25 cellular contexts compared by ENCODE assay signal in genomic region chr3:155431856-155432570, GRCh38.
DNase-seq lines count a peak whose midpoint lies in the region; ATAC-seq, FAIRE-seq and TF ChIP-seq lines count a peak whose summit lies in the region.
"Had no signal": no experiment of that assay in that cellular context is flagged by ENCODE, and none has a peak within 500 bp of the region (broad histone marks: within the 10 kb centered on the region; RNA-seq: fewer than 3 reads in every experiment).

No MANE protein-coding gene starts in this region.

- peak; percentile 8 for DNase-seq in GM12865 (ENCODE audit: low read depth)
- peak; percentile 34 for DNase-seq in MV-4-11 (lab: John Stamatoyannopoulos, UW)
- DNase-seq in esophagus muscularis mucosa (ENCODE audit: extremely low spot score): peak; percentile 62
- no peak for DNase-seq in D721Med (ENCODE audit: insufficient read length, low spot score)
- DNase-seq in activated effector memory CD4-positive, alpha-beta T cell treated with anti-CD3 and anti-CD28 coated beads, Interleukin-2, amount 50 U/mL, for 16 hours: no peak
- DNase-seq: CD4-positive, alpha-beta T cell; H9; Kasumi-1; NCI-H1092; NCI-H1417 treated with DMSO at 0.1 percent for 48 hours; NCI-H1694 treated with DMSO at 0.1 percent for 48 hours; NCI-H2081; NCI-H2227 treated with DMSO at 0.1 percent for 48 hours; NCI-H526 treated with DMSO at 0.1 percent for 48 hours; SJCRH30; T-helper 2 cell had no signal

- no peaks in the 10 kb centered on the region for H3K36me3 ChIP-seq in esophagus muscularis mucosa
- H3K36me3 ChIP-seq: BLaER1 treated with 17β-estradiol and CSF1 and Interleukin-3, amounts not matched to agents 10 nM and 100 nM; SJCRH30 had no signal

- intact Hi-C loops in esophagus muscularis mucosa (cut with DNase I): no loop called here

- no peak for TF ChIP-seq CTCF in GM12865 (IDR thresholded peaks at IDR 0.05; ENCODE audit: insufficient read depth, low read depth, low read length, missing control alignments)
- no peak for TF ChIP-seq CTCF in esophagus muscularis mucosa (IDR thresholded peaks at IDR 0.05)
- no peak for TF ChIP-seq CTCF in D721Med (IDR thresholded peaks at IDR 0.05; ENCODE audit: insufficient read depth, missing control alignments)

- H3K27me3 ChIP-seq in esophagus muscularis mucosa: no peaks in the 10 kb centered on the region
- H3K27me3 ChIP-seq: BLaER1 treated with 17β-estradiol and CSF1 and Interleukin-3, amounts not matched to agents 10 nM and 100 nM; SJCRH30 had no signal

- ATAC-seq in HG02885 (IDR thresholded peaks at IDR 0.05; ENCODE audit: poor library complexity, unreplicated experiment) (peak; percentile 46), GM21447 (IDR thresholded peaks at IDR 0.05; ENCODE audit: unreplicated experiment) (no peak)
- ATAC-seq: GM23338, SK-N-SH treated with all-trans-retinoic acid at 6 μM for 48 hours had no signal

- no peak for TF ChIP-seq EP300 in esophagus muscularis mucosa (IDR thresholded peaks at IDR 0.05)

- H3K4me3 ChIP-seq in GM12865 (ENCODE audit: low read depth, low read length): no peak overlapping the region
- no peak overlapping the region for H3K4me3 ChIP-seq in esophagus muscularis mucosa
- H3K4me3 ChIP-seq: BLaER1 treated with 17β-estradiol and CSF1 and Interleukin-3, amounts not matched to agents 10 nM and 100 nM; GM23338; SJCRH30 had no signal

- H3K9me3 ChIP-seq in esophagus muscularis mucosa: peaks cover 0 to 14% (median 6%) of the 10 kb centered on the region in 4 donors
- H3K9me3 ChIP-seq: SJCRH30 had no signal

- no peak overlapping the region for H3K27ac ChIP-seq in esophagus muscularis mucosa (replicated peaks in 1 of 4)
- H3K27ac ChIP-seq: BLaER1 treated with 17β-estradiol and CSF1 and Interleukin-3, amounts not matched to agents 10 nM and 100 nM; SJCRH30 had no signal

- 77% methylated on average over 7 of the region's 7 CpGs for WGBS in esophagus muscularis mucosa

- H3K4me1 ChIP-seq in esophagus muscularis mucosa: no peaks in the 10 kb centered on the region
- H3K4me1 ChIP-seq: SJCRH30 had no signal

- no peak for FAIRE-seq in D721Med (lab: Jason Lieb, UNC)
- FAIRE-seq: A204.1, G401.6, GM12891, RCC 7860 had no signal

- TF ChIP-seq POLR2A in esophagus muscularis mucosa (IDR thresholded peaks at IDR 0.05; ENCODE audit: low read depth): no peak

Comparison
In these comparisons a context has a peak if more than half of its experiments do, and no peak if none do; other contexts are left out.
1. DNase-seq: peak in GM12865 (single experiment), MV-4-11 (single experiment) and esophagus muscularis mucosa (single experiment); none in D721Med (single experiment) and activated effector memory CD4-positive, alpha-beta T cell treated with anti-CD3 and anti-CD28 coated beads, Interleukin-2, amount 50 U/mL, for 16 hours (single experiment).